ENCODE assay signal across 28 cellular contexts in genomic region chr3:10713656-10714055, GRCh38.
"Had no signal": no experiment of that assay in that cellular context is flagged by ENCODE, and none has a peak within 500 bp of the region (broad histone marks: within the 10 kb centered on the region; RNA-seq: fewer than 3 reads in every experiment).

No MANE protein-coding gene starts in this region.

- H3K27me3 ChIP-seq: testis, thyroid gland, uterus, vagina had no signal

- H3K9me3 Mint-ChIP-seq: stimulated activated naive CD8-positive, alpha-beta T cell treated with anti-CD3 and anti-CD28 coated beads, Interleukin-15, amount 100 ng/mL, for 72 hours; stimulated activated naive CD8-positive, alpha-beta T cell treated with anti-CD3 and anti-CD28 coated beads, Interleukin-15, Interleukin-2, amounts not matched to agents 100 ng/mL and 50 ng/mL, for 24 hours; type B pancreatic cell had no signal

- DNase-seq: stimulated activated CD4-positive, alpha-beta T cell treated with anti-CD3 and anti-CD28 coated beads, Interleukin-2, amount 100 ng/mL, for 48 hours; stimulated activated CD4-positive, alpha-beta T cell treated with anti-CD3 and anti-CD28 coated beads, Interleukin-4, amount 100 ng/mL, for 1 hour; stimulated activated CD4-positive, alpha-beta T cell treated with anti-CD3 and anti-CD28 coated beads, Interleukin-4, amount 100 ng/mL, for 24 hours; stimulated activated CD4-positive, alpha-beta T cell treated with anti-CD3 and anti-CD28 coated beads, Interleukin-4, amount 100 ng/mL, for 4 hours; stimulated activated CD8-positive, alpha-beta memory T cell treated with anti-CD3 and anti-CD28 coated beads, Interleukin-4, amount 100 ng/mL, for 48 hours; stimulated activated naive B cell treated with anti-CD40 and anti-IgM and Interleukin-4, amounts not matched to agents 10 μg/mL and 1 μg/mL and 100 μg/mL, for 72 hours; stimulated activated naive CD4-positive, alpha-beta T cell; stimulated activated naive CD4-positive, alpha-beta T cell treated with Interleukin-2 at 50 U/mL for 16 hours; stimulated activated naive CD8-positive, alpha-beta T cell treated with anti-CD3 and anti-CD28 coated beads, Interleukin-15, amount 100 ng/mL, for 72 hours; stimulated activated naive CD8-positive, alpha-beta T cell treated with anti-CD3 and anti-CD28 coated beads, Interleukin-15, Interleukin-2, amounts not matched to agents 100 U/mL and 50 U/mL, for 24 hours; stomach; substantia nigra; testis; thyroid gland; tibial artery; transverse colon; trophoblast cell; upper lobe of left lung; upper lobe of right lung; uterus had no signal

- H3K27ac ChIP-seq: stomach, suprapubic skin, testis, thoracic aorta, thyroid gland, tibial artery, tibial nerve, transverse colon, upper lobe of left lung, upper lobe of right lung, uterus, vagina had no signal

- ATAC-seq: stimulated activated effector memory CD8-positive, alpha-beta T cell treated with anti-CD3 and anti-CD28 coated beads, Interleukin-12 subunit alpha, Interleukin-12 subunit beta, amount 100 ng/mL, for 72 hours; stimulated activated memory B cell treated with anti-CD40 and anti-IgM and Interleukin-4, amounts not matched to agents 10 μg/mL and 1 μg/mL and 100 μg/mL, for 72 hours; stimulated activated naive B cell treated with anti-CD40 and anti-IgM and Interleukin-4, amounts not matched to agents 10 μg/mL and 1 μg/mL and 100 μg/mL, for 72 hours; stimulated activated naive CD8-positive, alpha-beta T cell treated with anti-CD3 and anti-CD28 coated beads, Interleukin-15, amount 100 ng/mL, for 72 hours; stimulated activated naive CD8-positive, alpha-beta T cell treated with anti-CD3 and anti-CD28 coated beads, Interleukin-15, Interleukin-2, amounts not matched to agents 100 U/mL and 50 U/mL, for 24 hours; upper lobe of right lung had no signal

- H3K4me1 Mint-ChIP-seq: stimulated activated effector memory CD8-positive, alpha-beta T cell treated with anti-CD3 and anti-CD28 coated beads, Interleukin-12 subunit alpha, Interleukin-12 subunit beta, amount 100 ng/mL, for 72 hours; stimulated activated memory B cell treated with anti-CD40 and anti-IgM and Interleukin-4, amounts not matched to agents 10 μg/mL and 1 μg/mL and 100 μg/mL, for 72 hours; stimulated activated naive B cell treated with anti-CD40 and anti-IgM and Interleukin-4, amounts not matched to agents 10 μg/mL and 1 μg/mL and 100 μg/mL, for 72 hours; stimulated activated naive CD8-positive, alpha-beta T cell treated with anti-CD3 and anti-CD28 coated beads, Interleukin-15, amount 100 ng/mL, for 72 hours had no signal

- H3K4me1 ChIP-seq: stomach, suprapubic skin, testis, thyroid gland, tibial artery, tibial nerve, transverse colon, upper lobe of left lung, upper lobe of right lung, uterus, vagina had no signal

- H3K4me3 ChIP-seq: stomach, suprapubic skin, testis, thoracic aorta, thyroid gland, tibial artery, tibial nerve, transverse colon, upper lobe of left lung, upper lobe of right lung, uterus, vagina had no signal

- H3K36me3 Mint-ChIP-seq: stimulated activated effector memory CD8-positive, alpha-beta T cell treated with anti-CD3 and anti-CD28 coated beads, Interleukin-12 subunit alpha, Interleukin-12 subunit beta, amount 100 ng/mL, for 72 hours; stimulated activated memory B cell treated with anti-CD40 and anti-IgM and Interleukin-4, amounts not matched to agents 10 μg/mL and 1 μg/mL and 100 μg/mL, for 72 hours; type B pancreatic cell had no signal

- H3K9me3 ChIP-seq: suprapubic skin, testis, thoracic aorta, thyroid gland, upper lobe of left lung, upper lobe of right lung, uterus, vagina had no signal

- H3K36me3 ChIP-seq: stomach, suprapubic skin, thoracic aorta, thyroid gland, tibial artery, tibial nerve, transverse colon, upper lobe of left lung, upper lobe of right lung, uterus, vagina had no signal

- H3K4me3 Mint-ChIP-seq: stimulated activated effector memory CD8-positive, alpha-beta T cell treated with anti-CD3 and anti-CD28 coated beads, Interleukin-12 subunit alpha, Interleukin-12 subunit beta, amount 100 ng/mL, for 72 hours; stimulated activated memory B cell treated with anti-CD40 and anti-IgM and Interleukin-4, amounts not matched to agents 10 μg/mL and 1 μg/mL and 100 μg/mL, for 72 hours; stimulated activated naive B cell treated with anti-CD40 and anti-IgM and Interleukin-4, amounts not matched to agents 10 μg/mL and 1 μg/mL and 100 μg/mL, for 72 hours; stimulated activated naive CD8-positive, alpha-beta T cell treated with anti-CD3 and anti-CD28 coated beads, Interleukin-15, amount 100 ng/mL, for 72 hours; stimulated activated naive CD8-positive, alpha-beta T cell treated with anti-CD3 and anti-CD28 coated beads, Interleukin-15, Interleukin-2, amounts not matched to agents 100 ng/mL and 50 ng/mL, for 24 hours; type B pancreatic cell had no signal

- H3K27ac Mint-ChIP-seq: stimulated activated effector memory CD8-positive, alpha-beta T cell treated with anti-CD3 and anti-CD28 coated beads, Interleukin-12 subunit alpha, Interleukin-12 subunit beta, amount 100 ng/mL, for 72 hours; stimulated activated memory B cell treated with anti-CD40 and anti-IgM and Interleukin-4, amounts not matched to agents 10 μg/mL and 1 μg/mL and 100 μg/mL, for 72 hours; stimulated activated naive B cell treated with anti-CD40 and anti-IgM and Interleukin-4, amounts not matched to agents 10 μg/mL and 1 μg/mL and 100 μg/mL, for 72 hours; stimulated activated naive CD8-positive, alpha-beta T cell treated with anti-CD3 and anti-CD28 coated beads, Interleukin-15, amount 100 ng/mL, for 72 hours; stimulated activated naive CD8-positive, alpha-beta T cell treated with anti-CD3 and anti-CD28 coated beads, Interleukin-15, Interleukin-2, amounts not matched to agents 100 ng/mL and 50 ng/mL, for 24 hours; type B pancreatic cell had no signal
